In the genomic region with DNA sequence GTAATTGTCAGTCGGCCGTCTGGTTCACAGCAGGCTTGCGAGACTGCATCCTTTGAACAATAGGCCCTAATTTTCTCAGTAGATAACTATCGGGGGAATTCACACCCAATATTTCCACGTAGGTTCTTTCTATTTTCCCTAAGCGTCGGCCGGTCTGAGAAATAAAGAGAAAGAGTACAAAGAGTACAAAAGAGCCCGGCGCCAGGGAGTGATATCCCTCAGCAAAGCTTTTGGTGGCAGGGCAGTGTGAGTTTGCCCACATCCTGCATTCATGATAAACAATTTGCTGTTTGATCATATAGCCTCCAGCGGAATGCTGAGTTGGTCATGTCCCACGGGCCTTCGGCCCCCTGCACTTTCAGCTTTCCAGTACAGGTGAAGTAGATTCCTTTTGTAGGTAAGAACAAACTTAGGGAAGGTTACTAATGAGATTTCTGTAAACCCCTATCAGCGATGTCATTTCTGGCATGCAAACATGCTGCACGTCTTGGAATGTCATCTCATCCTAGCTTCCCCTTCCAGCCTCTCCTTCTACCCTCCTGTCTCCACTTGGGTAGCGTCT, we compare ENCODE assay signal across 28 cellular contexts.
"Had no signal": no experiment of that assay in that cellular context is flagged by ENCODE, and none has a peak within 500 bp of the region (broad histone marks: within the 10 kb centered on the region; RNA-seq: fewer than 3 reads in every experiment).

No MANE protein-coding gene starts in this region.

- H3K36me3 Mint-ChIP-seq: activated CD8-positive, alpha-beta memory T cell treated with anti-CD3 and anti-CD28 coated beads, Interleukin-2, amount 10 ng/mL, durations not matched to agents 7 days and 5 days; activated naive CD8-positive, alpha-beta T cell treated with anti-CD3 and anti-CD28 coated beads for 36 hours; memory B cell; stimulated activated effector memory CD8-positive, alpha-beta T cell treated with anti-CD3 and anti-CD28 coated beads, Interleukin-12 subunit alpha, Interleukin-12 subunit beta, amount 100 ng/mL, for 72 hours had no signal

- FAIRE-seq: bronchial epithelial cell, islet of Langerhans, urothelium cell line had no signal

- DNase-seq: activated CD4-positive, alpha-beta T cell treated with anti-CD3 and anti-CD28 coated beads, Interleukin-2, amount 10 ng/mL, durations not matched to agents 7 days and 5 days; activated CD4-positive, CD25-positive, alpha-beta regulatory T cell treated with anti-CD3 and anti-CD28 coated beads, Interleukin-2, amount 50 U/mL, for 72 hours; activated CD8-positive, alpha-beta memory T cell treated with anti-CD3 and anti-CD28 coated beads, Interleukin-2, amount 10 ng/mL, durations not matched to agents 7 days and 5 days; activated CD8-positive, alpha-beta T cell treated with anti-CD3 and anti-CD28 coated beads for 36 hours; activated naive CD4-positive, alpha-beta T cell; activated naive CD8-positive, alpha-beta T cell treated with anti-CD3 and anti-CD28 coated beads for 36 hours; activated T-cell treated with anti-CD3 and anti-CD28 coated beads for 4 hours; cerebellar nuclear complex; esophagus squamous epithelium; head of caudate nucleus; left cardiac atrium; stimulated activated CD4-positive, alpha-beta T cell treated with anti-CD3 and anti-CD28 coated beads, Interleukin-12 subunit alpha, Interleukin-12 subunit beta, amount 100 ng/mL, for 4 hours; stimulated activated CD4-positive, alpha-beta T cell treated with anti-CD3 and anti-CD28 coated beads, Interleukin-1b, Interleukin-23, amount 100 ng/mL, for 48 hours; stimulated activated naive CD8-positive, alpha-beta T cell treated with anti-CD3 and anti-CD28 coated beads, Interleukin-15, amount 100 ng/mL, for 72 hours; WERI-Rb-1 had no signal

- ATAC-seq: activated CD8-positive, alpha-beta memory T cell treated with anti-CD3 and anti-CD28 coated beads, Interleukin-2, amount 10 ng/mL, durations not matched to agents 7 days and 5 days; activated CD8-positive, alpha-beta T cell treated with anti-CD3 and anti-CD28 coated beads for 36 hours; gastroesophageal sphincter; left cardiac atrium; stimulated activated effector memory CD8-positive, alpha-beta T cell treated with anti-CD3 and anti-CD28 coated beads, Interleukin-12 subunit alpha, Interleukin-12 subunit beta, amount 100 ng/mL, for 72 hours; stimulated activated naive CD8-positive, alpha-beta T cell treated with anti-CD3 and anti-CD28 coated beads, Interleukin-15, amount 100 ng/mL, for 72 hours had no signal

- H3K27ac Mint-ChIP-seq: activated CD4-positive, alpha-beta T cell treated with anti-CD3 and anti-CD28 coated beads, Interleukin-2, amount 10 ng/mL, durations not matched to agents 7 days and 5 days; activated CD8-positive, alpha-beta memory T cell treated with anti-CD3 and anti-CD28 coated beads, Interleukin-2, amount 10 ng/mL, durations not matched to agents 7 days and 5 days; activated CD8-positive, alpha-beta T cell treated with anti-CD3 and anti-CD28 coated beads for 36 hours; activated naive CD8-positive, alpha-beta T cell treated with anti-CD3 and anti-CD28 coated beads for 36 hours; memory B cell; stimulated activated effector memory CD8-positive, alpha-beta T cell treated with anti-CD3 and anti-CD28 coated beads, Interleukin-12 subunit alpha, Interleukin-12 subunit beta, amount 100 ng/mL, for 72 hours; stimulated activated naive CD8-positive, alpha-beta T cell treated with anti-CD3 and anti-CD28 coated beads, Interleukin-15, amount 100 ng/mL, for 72 hours; T-helper 2 cell treated with Interferon-gamma antibody and Interleukin-4, amounts not matched to agents 5 μg/mL and 100 μg/mL, for 36 hours had no signal

- H3K4me3 ChIP-seq: coronary artery, esophagus squamous epithelium, gastroesophageal sphincter, mucosa of descending colon, prostate gland, right atrium auricular region, suprapubic skin, tibial nerve had no signal

- H3K4me3 Mint-ChIP-seq: activated CD4-positive, alpha-beta T cell treated with anti-CD3 and anti-CD28 coated beads, Interleukin-2, amount 10 ng/mL, durations not matched to agents 7 days and 5 days; activated CD8-positive, alpha-beta memory T cell treated with anti-CD3 and anti-CD28 coated beads, Interleukin-2, amount 10 ng/mL, durations not matched to agents 7 days and 5 days; activated CD8-positive, alpha-beta T cell treated with anti-CD3 and anti-CD28 coated beads for 36 hours; activated naive CD8-positive, alpha-beta T cell treated with anti-CD3 and anti-CD28 coated beads for 36 hours; memory B cell; stimulated activated effector memory CD8-positive, alpha-beta T cell treated with anti-CD3 and anti-CD28 coated beads, Interleukin-12 subunit alpha, Interleukin-12 subunit beta, amount 100 ng/mL, for 72 hours; stimulated activated naive CD8-positive, alpha-beta T cell treated with anti-CD3 and anti-CD28 coated beads, Interleukin-15, amount 100 ng/mL, for 72 hours; T-helper 2 cell treated with Interferon-gamma antibody and Interleukin-4, amounts not matched to agents 5 μg/mL and 100 μg/mL, for 36 hours had no signal

- H3K36me3 ChIP-seq: esophagus squamous epithelium, gastroesophageal sphincter, prostate gland, right atrium auricular region, suprapubic skin, tibial nerve, WERI-Rb-1 had no signal

- H3K27ac ChIP-seq: coronary artery, esophagus squamous epithelium, gastroesophageal sphincter, right atrium auricular region, suprapubic skin, tibial nerve, WERI-Rb-1 had no signal

- H3K9me3 Mint-ChIP-seq: activated CD4-positive, alpha-beta T cell treated with anti-CD3 and anti-CD28 coated beads, Interleukin-2, amount 10 ng/mL, durations not matched to agents 7 days and 5 days; activated CD8-positive, alpha-beta T cell treated with anti-CD3 and anti-CD28 coated beads for 36 hours; activated naive CD8-positive, alpha-beta T cell treated with anti-CD3 and anti-CD28 coated beads for 36 hours; memory B cell; stimulated activated effector memory CD8-positive, alpha-beta T cell treated with anti-CD3 and anti-CD28 coated beads, Interleukin-12 subunit alpha, Interleukin-12 subunit beta, amount 100 ng/mL, for 72 hours; stimulated activated naive CD8-positive, alpha-beta T cell treated with anti-CD3 and anti-CD28 coated beads, Interleukin-15, amount 100 ng/mL, for 72 hours; T-helper 2 cell treated with Interferon-gamma antibody and Interleukin-4, amounts not matched to agents 5 μg/mL and 100 μg/mL, for 36 hours had no signal

- H3K9me3 ChIP-seq: esophagus squamous epithelium, gastroesophageal sphincter, mucosa of descending colon, prostate gland, right atrium auricular region, suprapubic skin, tibial nerve had no signal

- H3K4me1 ChIP-seq: prostate gland, right atrium auricular region had no signal

- H3K27me3 ChIP-seq: esophagus squamous epithelium, right atrium auricular region, suprapubic skin had no signal
